Comparison of ENCODE assay signal across 17 cellular contexts in the genomic region with DNA sequence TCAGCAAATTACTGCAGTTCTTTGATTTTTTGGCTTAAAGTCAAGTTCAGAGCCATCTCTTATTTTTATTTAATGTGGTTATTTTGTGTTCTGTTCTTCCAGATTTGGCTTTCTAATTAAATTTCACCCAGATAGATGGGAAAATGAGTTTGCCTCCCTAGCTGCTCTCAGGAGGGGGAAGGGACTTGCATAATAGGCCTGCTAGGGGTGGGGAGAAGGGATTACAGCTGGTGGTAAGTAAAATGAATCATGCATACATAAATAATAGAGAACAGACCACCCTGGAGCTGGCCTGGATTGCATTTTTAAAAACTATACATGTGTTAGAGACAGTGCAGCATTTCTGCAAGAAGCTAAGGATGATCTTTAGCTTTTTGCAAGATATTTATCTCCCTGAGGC. TPM values are rescaled to one million over a fixed set of nuclear protein-coding genes. Genes with fewer than 3 reads are reported as not detected.
DNase-seq lines count a peak whose midpoint lies in the region; TF ChIP-seq lines count a peak whose summit lies in the region.
"Had no signal": no experiment of that assay in that cellular context is flagged by ENCODE, and none has a peak within 500 bp of the region (broad histone marks: within the 10 kb centered on the region; RNA-seq: fewer than 3 reads in every experiment).

No MANE protein-coding gene starts in this region.

- in situ Hi-C loops in GM23248 (cut with MboI): no loop called here

- no peaks in the 10 kb centered on the region for H3K36me3 ChIP-seq in A673 (ENCODE audit: insufficient read depth, low read length, poor library complexity, severe bottlenecking)
- H3K36me3 ChIP-seq in GM23248 (ENCODE audit: low read depth): no peaks in the 10 kb centered on the region
- H3K36me3 ChIP-seq: left ventricle myocardium inferior, tibial artery had no signal

- H3K79me2 ChIP-seq in GM23248 (ENCODE audit: insufficient read depth): no peaks in the 10 kb centered on the region

- H3K4me3 ChIP-seq in A673 (ENCODE audit: low read depth, low read length, poor library complexity, severe bottlenecking) (no peak overlapping the region), GM23248 (no peak overlapping the region)
- H3K4me3 ChIP-seq: coronary artery, left ventricle myocardium inferior, tibial artery had no signal

- H3K27ac ChIP-seq in A673 (ENCODE audit: low read depth, low read length, poor library complexity, severe bottlenecking) (no peak overlapping the region), GM23248 (no peak overlapping the region)
- H3K27ac ChIP-seq: coronary artery, left ventricle myocardium inferior, tibial artery had no signal

- no peak overlapping the region for H3K4me2 ChIP-seq in GM23248 (ENCODE audit: unreplicated experiment)

- BruUV-seq in A673 (replicated peaks; lab: Mats Ljungman, UMichigan): no TSS peak

- intact Hi-C loops in A673 (cut with micrococcal nuclease; ENCODE audit: unreplicated experiment): no loop called here

- H3K36me3 Mint-ChIP-seq in glutamatergic neuron (ENCODE audit: unreplicated experiment): peaks cover 24% of the 10 kb centered on the region

- POLR2A ChIA-PET in A673 (lab: Charles Lee; ENCODE audit: low non-redundant PET): no interaction called here

- peaks cover 47% of the 10 kb centered on the region for H3K4me1 Mint-ChIP-seq in glutamatergic neuron (ENCODE audit: low read depth, unreplicated experiment)

- no peak overlapping the region for H2AFZ ChIP-seq in GM23248

- H3K9ac ChIP-seq in GM23248: no peak overlapping the region

- H3F3A ChIP-seq in GM23248 (ENCODE audit: insufficient read depth): no peaks in the 10 kb centered on the region

- peaks cover 11% of the 10 kb centered on the region for H3K9me3 ChIP-seq in A673 (ENCODE audit: low read depth, low read length, poor library complexity, severe bottlenecking)
- H3K9me3 ChIP-seq in GM23248 (ENCODE audit: low read depth): no peaks in the 10 kb centered on the region

- DNase-seq in A673 (ENCODE audit: low spot score) (peak; percentile 77), GM23248 (peak; percentile 37), amniotic epithelial cell (ENCODE audit: low read depth) (peak; percentile 90), glutamatergic neuron (no peak), 8988T (no peak), DMS114 treated with DMSO at 0.1 percent for 48 hours (lab: John Stamatoyannopoulos, UW; ENCODE audit: unreplicated experiment) (no peak), hippocampal formation (lab: John Stamatoyannopoulos, UW) (no peak), kidney tubule cell (ENCODE audit: low spot score) (no peak)
- DNase-seq: activated CD4-positive, alpha-beta T cell treated with anti-CD3 and anti-CD28 coated beads, Interleukin-2, amount 10 ng/mL, durations not matched to agents 7 days and 5 days; activated naive CD8-positive, alpha-beta T cell treated with anti-CD3 and anti-CD28 coated beads, Interleukin-2, amount 50 U/mL, for 24 hours; activated T-cell treated with anti-CD3 and anti-CD28 coated beads, Interleukin-2, amount 50 U/mL, for 4 hours; AML-193; erythroblast; left ventricle myocardium inferior; stimulated activated CD4-positive, alpha-beta T cell treated with anti-CD3 and anti-CD28 coated beads, Interleukin-2, amount 100 ng/mL, for 48 hours; tibial artery had no signal

- no peaks in the 10 kb centered on the region for H4K20me1 ChIP-seq in GM23248 (ENCODE audit: insufficient read depth)

- peak overlapping the region; percentile 90 for H3K27ac Mint-ChIP-seq in glutamatergic neuron (ENCODE audit: unreplicated experiment)
- H3K27ac Mint-ChIP-seq: activated CD4-positive, alpha-beta T cell treated with anti-CD3 and anti-CD28 coated beads, Interleukin-2, amount 10 ng/mL, durations not matched to agents 7 days and 5 days; activated naive CD8-positive, alpha-beta T cell treated with anti-CD3 and anti-CD28 coated beads, Interleukin-2, amount 50 U/mL, for 24 hours had no signal

- peaks cover 27% of the 10 kb centered on the region for H3K9me3 Mint-ChIP-seq in glutamatergic neuron (ENCODE audit: unreplicated experiment)

- H3K4me1 ChIP-seq in A673 (ENCODE audit: insufficient read depth, low read length, poor library complexity, severe bottlenecking) (peaks cover 13% of the 10 kb centered on the region), GM23248 (ENCODE audit: insufficient read depth) (peaks cover 10% of the 10 kb centered on the region; the same call in 1 of the 2 replicates)

- TF ChIP-seq CTCF in A673 (conservative IDR thresholded peaks at IDR 0.05; ENCODE audit: low read depth, low read length): no peak
- no peak for TF ChIP-seq CTCF in glutamatergic neuron (IDR thresholded peaks at IDR 0.05; ENCODE audit: partially characterized antibody, unreplicated experiment)

- H3K9me2 ChIP-seq in GM23248 (ENCODE audit: insufficient read depth): no peaks in the 10 kb centered on the region

- no peaks in the 10 kb centered on the region for H3K27me3 ChIP-seq in A673 (replicated peaks; ENCODE audit: insufficient read depth, low read depth, low read length, poor library complexity)
- H3K27me3 ChIP-seq in GM23248 (replicated peaks; ENCODE audit: insufficient read depth): no peaks in the 10 kb centered on the region
- H3K27me3 ChIP-seq: tibial artery had no signal

- CTCF ChIA-PET in A673 (lab: Charles Lee): no interaction called here

- peak overlapping the region; percentile 53 for H3K4me3 Mint-ChIP-seq in glutamatergic neuron (ENCODE audit: unreplicated experiment)
- H3K4me3 Mint-ChIP-seq: activated CD4-positive, alpha-beta T cell treated with anti-CD3 and anti-CD28 coated beads, Interleukin-2, amount 10 ng/mL, durations not matched to agents 7 days and 5 days; activated naive CD8-positive, alpha-beta T cell treated with anti-CD3 and anti-CD28 coated beads, Interleukin-2, amount 50 U/mL, for 24 hours; activated T-cell treated with anti-CD3 and anti-CD28 coated beads, Interleukin-2, amount 50 U/mL, for 4 hours had no signal

- H3K27me3 Mint-ChIP-seq in glutamatergic neuron (ENCODE audit: unreplicated experiment): peaks cover 17% of the 10 kb centered on the region
- H3K27me3 Mint-ChIP-seq: activated naive CD8-positive, alpha-beta T cell treated with anti-CD3 and anti-CD28 coated beads, Interleukin-2, amount 50 U/mL, for 24 hours had no signal

RNA-seq across cellular contexts. Expression of a gene that starts 3.9 kb away (rescaled TPM):
- total RNA-seq in A673 (2021) (11.3 and 14.7 TPM in 2 replicates), glutamatergic neuron (ENCODE audit: unreplicated experiment) (42.7 TPM)
- 12.5 and 15.8 TPM in 2 replicates for total RNA-seq in GM23248 (2014; rRNA removed; shearing (Covaris generic))
- 18.7 and 19.7 TPM in 2 replicates for polyA plus RNA-seq in GM23248 (2016; fragmentation: Nextera tagmentation; extraction: Ambion mirVana)

Comparison
In these comparisons a context has a peak if more than half of its experiments do, and no peak if none do; other contexts are left out.
1. DNase-seq: peak in A673 (single experiment), GM23248 (single experiment) and amniotic epithelial cell (single experiment); none in glutamatergic neuron (single experiment), 8988T (single experiment), DMS114 treated with DMSO at 0.1 percent for 48 hours (single experiment), hippocampal formation (0 of 2) and kidney tubule cell (single experiment).